Comparison of ENCODE assay signal across 24 cellular contexts in genomic region chr3:181461381-181461780, GRCh38.
"Had no signal": no experiment of that assay in that cellular context is flagged by ENCODE, and none has a peak within 500 bp of the region (broad histone marks: within the 10 kb centered on the region; RNA-seq: fewer than 3 reads in every experiment).

No MANE protein-coding gene starts in this region.

- H3K9me3 Mint-ChIP-seq: activated CD4-positive, alpha-beta memory T cell treated with anti-CD3 and anti-CD28 coated beads, Interleukin-2, amount 10 ng/mL, durations not matched to agents 7 days and 5 days; activated naive CD4-positive, alpha-beta T cell treated with anti-CD3 and anti-CD28 coated beads, Interleukin-2, amount 10 ng/mL, durations not matched to agents 7 days and 5 days; activated T-helper 2 cell treated with anti-CD3 and anti-CD28 coated beads, Interferon-gamma antibody, Interleukin-2, Interleukin-4, amounts not matched to agents 10 μg/mL and 5 μg/mL and 100 μg/mL, durations not matched to agents 14 hours and 24 hours and 36 hours had no signal

- H3K36me3 Mint-ChIP-seq: activated naive CD4-positive, alpha-beta T cell treated with anti-CD3 and anti-CD28 coated beads, Interleukin-2, amount 10 ng/mL, durations not matched to agents 7 days and 5 days; activated naive CD8-positive, alpha-beta T cell treated with anti-CD3 and anti-CD28 coated beads for 36 hours had no signal

- ATAC-seq: activated CD4-positive, alpha-beta T cell treated with anti-CD3 and anti-CD28 coated beads for 36 hours; activated T-cell treated with anti-CD3 and anti-CD28 coated beads, Interleukin-2, amount 50 U/mL, for 72 hours had no signal

- H3K4me1 Mint-ChIP-seq: activated CD4-positive, alpha-beta memory T cell treated with anti-CD3 and anti-CD28 coated beads, Interleukin-2, amount 10 ng/mL, durations not matched to agents 7 days and 5 days; activated CD4-positive, alpha-beta T cell treated with anti-CD3 and anti-CD28 coated beads for 36 hours; activated naive CD4-positive, alpha-beta T cell treated with anti-CD3 and anti-CD28 coated beads, Interleukin-2, amount 10 ng/mL, durations not matched to agents 7 days and 5 days; activated naive CD8-positive, alpha-beta T cell treated with anti-CD3 and anti-CD28 coated beads for 36 hours had no signal

- H3K4me3 Mint-ChIP-seq: activated CD4-positive, alpha-beta memory T cell treated with anti-CD3 and anti-CD28 coated beads, Interleukin-2, amount 10 ng/mL, durations not matched to agents 7 days and 5 days; activated CD4-positive, alpha-beta T cell treated with anti-CD3 and anti-CD28 coated beads for 36 hours; activated naive CD4-positive, alpha-beta T cell treated with anti-CD3 and anti-CD28 coated beads, Interleukin-2, amount 10 ng/mL, durations not matched to agents 7 days and 5 days; activated naive CD8-positive, alpha-beta T cell treated with anti-CD3 and anti-CD28 coated beads for 36 hours; activated T-cell treated with anti-CD3 and anti-CD28 coated beads, Interleukin-2, amount 50 U/mL, for 72 hours had no signal

- DNase-seq: activated CD4-positive, alpha-beta memory T cell treated with anti-CD3 and anti-CD28 coated beads, Interleukin-2, amount 10 ng/mL, durations not matched to agents 7 days and 5 days; activated CD4-positive, alpha-beta T cell treated with anti-CD3 and anti-CD28 coated beads for 36 hours; activated CD4-positive, alpha-beta T cell treated with anti-CD3 and anti-CD28 coated beads, Interleukin-2, amount 50 U/mL, for 1 hour; activated CD8-positive, alpha-beta memory T cell treated with anti-CD3 and anti-CD28 coated beads, Interleukin-2, amount 50 U/mL, for 4 hours; activated gamma-delta T cell treated with Interleukin-2 at 50 U/mL for 16 hours; activated naive CD4-positive, alpha-beta T cell treated with anti-CD3 and anti-CD28 coated beads, Interleukin-2, amount 10 ng/mL, durations not matched to agents 7 days and 5 days; activated naive CD8-positive, alpha-beta T cell treated with anti-CD3 and anti-CD28 coated beads for 36 hours; activated T-cell treated with anti-CD3 and anti-CD28 coated beads, Interleukin-2, amount 50 U/mL, for 72 hours; adrenal gland; NCI-H1092; NCI-H1417; NCI-H1930; NCI-H2107; NCI-H345; NCI-H510A; NCI-H526 treated with DMSO at 0.1 percent for 48 hours; NCI-H82; NK-92 treated with Interleukin-12 subunit alpha and Interleukin-12 subunit beta, amount 100 ng/mL, for 24 hours; Peyer's patch; Right ventricle myocardium superior; SJCRH30; SK-N-SH; T-helper 1 cell had no signal

- H3K27ac Mint-ChIP-seq: activated CD4-positive, alpha-beta memory T cell treated with anti-CD3 and anti-CD28 coated beads, Interleukin-2, amount 10 ng/mL, durations not matched to agents 7 days and 5 days; activated CD4-positive, alpha-beta T cell treated with anti-CD3 and anti-CD28 coated beads for 36 hours; activated naive CD4-positive, alpha-beta T cell treated with anti-CD3 and anti-CD28 coated beads, Interleukin-2, amount 10 ng/mL, durations not matched to agents 7 days and 5 days; activated naive CD8-positive, alpha-beta T cell treated with anti-CD3 and anti-CD28 coated beads for 36 hours; activated T-cell treated with anti-CD3 and anti-CD28 coated beads, Interleukin-2, amount 50 U/mL, for 72 hours; activated T-helper 2 cell treated with anti-CD3 and anti-CD28 coated beads, Interferon-gamma antibody, Interleukin-2, Interleukin-4, amounts not matched to agents 10 μg/mL and 5 μg/mL and 100 μg/mL, durations not matched to agents 14 hours and 24 hours and 36 hours had no signal

- H3K27me3 Mint-ChIP-seq: activated CD4-positive, alpha-beta memory T cell treated with anti-CD3 and anti-CD28 coated beads, Interleukin-2, amount 10 ng/mL, durations not matched to agents 7 days and 5 days; activated CD4-positive, alpha-beta T cell treated with anti-CD3 and anti-CD28 coated beads for 36 hours; activated naive CD4-positive, alpha-beta T cell treated with anti-CD3 and anti-CD28 coated beads, Interleukin-2, amount 10 ng/mL, durations not matched to agents 7 days and 5 days; activated naive CD8-positive, alpha-beta T cell treated with anti-CD3 and anti-CD28 coated beads for 36 hours had no signal
